ENCODE assay signal across 8 cellular contexts in the genomic region with DNA sequence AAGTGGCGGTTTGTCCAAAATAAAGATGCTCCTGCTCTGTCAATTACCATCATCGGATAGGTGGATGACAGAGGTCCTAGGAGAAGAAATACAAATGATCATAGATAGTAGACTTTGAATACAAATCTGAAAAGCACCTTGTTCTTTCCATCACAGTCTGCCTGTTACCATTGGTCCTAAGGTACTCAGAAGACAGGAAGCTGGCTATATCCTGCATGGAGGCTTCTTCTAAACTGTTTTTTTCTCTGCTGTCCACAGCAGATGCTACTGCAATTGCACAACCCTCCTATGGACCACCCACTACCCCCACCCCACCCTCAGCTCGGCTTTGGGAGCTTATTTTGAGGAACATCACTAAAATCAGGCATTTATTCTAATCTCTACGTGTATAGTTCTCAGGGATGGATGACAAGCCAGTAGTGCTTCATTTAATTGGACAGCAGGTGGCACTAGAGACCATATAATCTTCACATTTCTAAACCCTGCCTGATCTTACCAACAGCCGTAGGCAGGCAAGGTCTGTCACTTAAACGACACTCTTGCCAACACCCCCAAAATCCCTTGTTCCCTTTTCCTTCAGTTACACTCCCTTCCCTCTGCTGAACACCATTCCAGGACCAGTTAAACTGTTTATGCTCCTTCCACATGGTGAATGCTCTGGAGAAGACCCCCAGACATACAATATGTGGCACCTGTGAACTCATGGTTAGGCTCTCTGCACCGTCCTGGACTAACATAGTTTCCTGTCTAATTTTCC. TPM values are rescaled to one million over a fixed set of nuclear protein-coding genes. Genes with fewer than 3 reads are reported as not detected.
DNase-seq lines count a peak whose midpoint lies in the region; ATAC-seq and TF ChIP-seq lines count a peak whose summit lies in the region.

No MANE protein-coding gene starts in this region.

- peaks cover 15% of the 10 kb centered on the region for H3K27me3 Mint-ChIP-seq in brain

- H3K27me3 ChIP-seq in BE2C (no peaks in the 10 kb centered on the region), SU-DHL-6 (ENCODE audit: low read length) (no peaks in the 10 kb centered on the region), spleen (replicated peaks in 1 of 7) (no peaks in the 10 kb centered on the region)

- H3K4me3 ChIP-seq in BE2C (ENCODE audit: low read depth, low read length): no peak overlapping the region
- no peak overlapping the region for H3K4me3 ChIP-seq in SU-DHL-6 (ENCODE audit: insufficient read depth, low read length, poor library complexity, severe bottlenecking)
- H3K4me3 ChIP-seq in spleen: no peak overlapping the region

- no peak for TF ChIP-seq POLR2A in spleen (IDR thresholded peaks at IDR 0.05)

- ATAC-seq in GM18519 (IDR thresholded peaks at IDR 0.05; ENCODE audit: low FRiP score, unreplicated experiment): peak; percentile 77
- ATAC-seq in HG02885 (IDR thresholded peaks at IDR 0.05; ENCODE audit: poor library complexity, unreplicated experiment): peak; percentile 97

- H2AFZ ChIP-seq in SU-DHL-6 (ENCODE audit: low read depth, low read length, severe bottlenecking): peak overlapping the region; percentile 64

- DNase-seq in BE2C (peak; percentile 39), NCI-H1436 (lab: John Stamatoyannopoulos, UW) (peak; percentile 65), iPS-NIHi11 (ENCODE audit: low spot score) (peak; percentile 71), spleen (peak; percentile 70)

- H3K36me3 Mint-ChIP-seq in brain: no peaks in the 10 kb centered on the region

- peak overlapping the region in 3 of 5 experiments; percentile 23 to 56 (median 26) for H3K27ac Mint-ChIP-seq in brain

- no peaks in the 10 kb centered on the region for H3K79me2 ChIP-seq in SU-DHL-6 (ENCODE audit: insufficient read depth, low read length)

- intact Hi-C loops in spleen (cut with DNase I; ENCODE audit: low total_unique reads): loop anchor here (2.0 to 10.0 kb wide), 3 partner anchors 61 to 1315 kb away; no protein-coding TSS in a partner anchor

- 35 to 39% (median 36%) methylated on average over 7 of the region's 7 CpGs for WGBS in spleen, 5 donors

- no peaks in the 10 kb centered on the region for H3K9me3 ChIP-seq in BE2C
- H3K9me3 ChIP-seq in SU-DHL-6 (ENCODE audit: insufficient read depth, low read length): no peaks in the 10 kb centered on the region
- H3K9me3 ChIP-seq in spleen: no peaks in the 10 kb centered on the region

- H3K9me2 ChIP-seq in SU-DHL-6 (replicated peaks; ENCODE audit: insufficient read depth, low read length): no peaks in the 10 kb centered on the region

- H3K36me3 ChIP-seq in BE2C: no peaks in the 10 kb centered on the region
- H3K36me3 ChIP-seq in SU-DHL-6 (ENCODE audit: low read length): no peaks in the 10 kb centered on the region
- no peaks in the 10 kb centered on the region for H3K36me3 ChIP-seq in spleen

- no peaks in the 10 kb centered on the region for H3K9me3 Mint-ChIP-seq in brain

- no peaks in the 10 kb centered on the region for H4K20me1 ChIP-seq in SU-DHL-6 (ENCODE audit: low read depth, low read length)

- H3K9ac ChIP-seq in SU-DHL-6 (ENCODE audit: low read length): no peak overlapping the region

- TF ChIP-seq CTCF in BE2C (IDR thresholded peaks at IDR 0.05; ENCODE audit: low read depth, low read length) (peak; percentile 74), SU-DHL-6 (IDR thresholded peaks at IDR 0.05; ENCODE audit: insufficient read depth, low read length, poor library complexity, severe bottlenecking) (peak; percentile 59), brain (conservative IDR thresholded peaks at IDR 0.05) (peak; percentile 85 to 86), spleen (IDR thresholded peaks at IDR 0.05 in 8 of 11, conservative IDR thresholded peaks at IDR 0.05 in 3 of 11) (peak; percentile 74 to 94 (median 86))

- no peak overlapping the region for H3K4me2 ChIP-seq in SU-DHL-6 (ENCODE audit: low read depth, low read length, poor library complexity, severe bottlenecking)

- no peaks in the 10 kb centered on the region for H3K4me1 ChIP-seq in BE2C
- H3K4me1 ChIP-seq in spleen: peaks cover 0 to 8% (median 5%) of the 10 kb centered on the region in 6 donors

- H3K27ac ChIP-seq in SU-DHL-6 (ENCODE audit: low read depth, low read length) (no peak overlapping the region), spleen (no peak overlapping the region)

- H3F3A ChIP-seq in SU-DHL-6 (ENCODE audit: insufficient read depth): no peaks in the 10 kb centered on the region

- peak overlapping the region in 2 of 5 experiments; percentile 13 to 66 for H3K4me3 Mint-ChIP-seq in brain

- peaks cover 5% of the 10 kb centered on the region for H3K4me1 Mint-ChIP-seq in brain

RNA-seq across cellular contexts. Expression of gene PTS, which starts 6.6 kb away (rescaled TPM):
- 101 TPM for polyA plus RNA-seq in BE2C (2012; ENCODE audit: insufficient read depth, insufficient read length, low read depth)
- 26.1 TPM for polyA plus RNA-seq in brain (ENCODE audit: insufficient read depth, low read depth, low replicate concordance)
- total RNA-seq in spleen: 10 to 100 TPM; 19.5 to 31.8 (median 23.7) TPM
- polyA plus RNA-seq in spleen: 10 to 100 TPM; 19.5 to 23.0 (median 22.4) TPM

RNA-seq across cellular contexts. Expression of gene PLET1, which starts 41.0 kb away (rescaled TPM):
- polyA plus RNA-seq in BE2C (2012; ENCODE audit: insufficient read depth, insufficient read length, low read depth): not detected
- polyA plus RNA-seq in brain (ENCODE audit: insufficient read depth, low read depth, low replicate concordance) (not detected), spleen (not detected)
- total RNA-seq in spleen: not detected

RNA-seq across cellular contexts. Expression of gene BCO2, which starts 44.3 kb away (rescaled TPM):
- polyA plus RNA-seq in BE2C (2012; ENCODE audit: insufficient read depth, insufficient read length, low read depth): 4.9 TPM
- 0.80 TPM for polyA plus RNA-seq in brain (ENCODE audit: insufficient read depth, low read depth, low replicate concordance)
- total RNA-seq in spleen: 1 to 10 TPM; 3.3 to 7.8 (median 3.8) TPM
- 1 to 10 TPM; 1.6 to 4.8 (median 2.6) TPM for polyA plus RNA-seq in spleen

RNA-seq across cellular contexts. Expression of gene TEX12, which starts 52.5 kb away (rescaled TPM):
- polyA plus RNA-seq in BE2C (2012; ENCODE audit: insufficient read depth, insufficient read length, low read depth): not detected
- not detected for polyA plus RNA-seq in brain (ENCODE audit: insufficient read depth, low read depth, low replicate concordance)
- 1 to 10 TPM in 2 of 7 donors, not detected in 5; 1.2 to 2.9 TPM for total RNA-seq in spleen
- polyA plus RNA-seq in spleen: under 1 TPM; 0.16 to 0.57 (median 0.18) TPM

RNA-seq across cellular contexts. Expression of gene IL18, which starts 55.8 kb away (rescaled TPM):
- not detected for polyA plus RNA-seq in BE2C (2012; ENCODE audit: insufficient read depth, insufficient read length, low read depth)
- polyA plus RNA-seq in brain (ENCODE audit: insufficient read depth, low read depth, low replicate concordance) (1.8 TPM), spleen (10 to 100 TPM; 44.9 to 77.5 (median 47.8) TPM)
- 10 to 100 TPM; 38.5 to 83.5 (median 63.8) TPM for total RNA-seq in spleen
